Comparison of ENCODE assay signal across 22 cellular contexts in genomic region chr6:138979365-138979764, GRCh38. TPM values are rescaled to one million over a fixed set of nuclear protein-coding genes. Genes with fewer than 3 reads are reported as not detected.
A peak's percentile ranks its signal among the peaks of the same experiment; 100 is the strongest.
DNase-seq lines count a peak whose midpoint lies in the region; ATAC-seq, FAIRE-seq and TF ChIP-seq lines count a peak whose summit lies in the region.
"Had no signal": no experiment of that assay in that cellular context is flagged by ENCODE, and none has a peak within 500 bp of the region (broad histone marks: within the 10 kb centered on the region; RNA-seq: fewer than 3 reads in every experiment).

No MANE protein-coding gene starts in this region.

- H3K36me3 Mint-ChIP-seq in dendritic cell treated with granulocyte-macrophage colony-stimulating factor and Interleukin-4, amounts not matched to agents 40 ng/mL and 50 ng/mL, for 4 days (ENCODE audit: low read depth), result no peaks in the 10 kb centered on the region
- peaks cover 2% of the 10 kb centered on the region for H3K36me3 Mint-ChIP-seq in osteocyte (ENCODE audit: unreplicated experiment)

- TF ChIP-seq CTCF in osteocyte (IDR thresholded peaks at IDR 0.05), result no peak

- H3K4me1 Mint-ChIP-seq in dendritic cell treated with granulocyte-macrophage colony-stimulating factor and Interleukin-4, amounts not matched to agents 40 ng/mL and 50 ng/mL, for 4 days (ENCODE audit: low read depth), result peaks cover 45% of the 10 kb centered on the region
- H3K4me1 Mint-ChIP-seq in osteocyte (ENCODE audit: unreplicated experiment), result peaks cover 28% of the 10 kb centered on the region

- FAIRE-seq in GM18507 (lab: Jason Lieb, UNC) (peak; percentile 47), small intestine (lab: Jason Lieb, UNC) (no peak)
- FAIRE-seq: colon, RCC 7860 had no signal

- H3K4me3 ChIP-seq in small intestine (ENCODE audit: low read depth in 1 of 2, low read length in 2 of 2), result no peak overlapping the region
- H3K4me3 ChIP-seq: heart right ventricle, psoas muscle, SK-N-MC, spleen had no signal

- H3K36me3 ChIP-seq in small intestine (ENCODE audit: control insufficient read depth in 2 of 2, insufficient read depth in 2 of 2, low read length in 2 of 2), result no peaks in the 10 kb centered on the region
- H3K36me3 ChIP-seq: heart right ventricle, spleen had no signal

- H3K9me3 Mint-ChIP-seq in dendritic cell treated with granulocyte-macrophage colony-stimulating factor and Interleukin-4, amounts not matched to agents 40 ng/mL and 50 ng/mL, for 4 days, result no peaks in the 10 kb centered on the region
- H3K9me3 Mint-ChIP-seq in osteocyte (ENCODE audit: unreplicated experiment), result no peaks in the 10 kb centered on the region
- H3K9me3 Mint-ChIP-seq: activated CD8-positive, alpha-beta T cell treated with anti-CD3 and anti-CD28 coated beads for 36 hours; activated naive CD4-positive, alpha-beta T cell treated with anti-CD3 and anti-CD28 coated beads for 36 hours had no signal

- H3K27ac ChIP-seq in small intestine (ENCODE audit: low read depth in 1 of 2, low read length in 1 of 2), result no peak overlapping the region
- H3K27ac ChIP-seq: heart right ventricle, psoas muscle, SK-N-MC had no signal

- ATAC-seq in GM18909 (IDR thresholded peaks at IDR 0.05; ENCODE audit: poor library complexity, unreplicated experiment), result no peak
- ATAC-seq: activated CD4-positive, CD25-positive, alpha-beta regulatory T cell treated with anti-CD3 and anti-CD28 coated beads, Interleukin-2, amount 50 U/mL, for 24 hours; activated CD8-positive, alpha-beta T cell treated with anti-CD3 and anti-CD28 coated beads for 36 hours; heart right ventricle; psoas muscle had no signal

- peak overlapping the region; percentile 54 for H3K27ac Mint-ChIP-seq in dendritic cell treated with granulocyte-macrophage colony-stimulating factor and Interleukin-4, amounts not matched to agents 40 ng/mL and 50 ng/mL, for 4 days
- H3K27ac Mint-ChIP-seq in osteocyte (ENCODE audit: unreplicated experiment), result peak overlapping the region; percentile 23
- H3K27ac Mint-ChIP-seq: activated CD8-positive, alpha-beta T cell treated with anti-CD3 and anti-CD28 coated beads for 36 hours; activated naive CD4-positive, alpha-beta T cell treated with anti-CD3 and anti-CD28 coated beads for 36 hours had no signal

- 89 to 91% (median 90%) methylated on average over 2 of the region's 2 CpGs for WGBS in small intestine, 3 donors

- no peak for DNase-seq in GM18507 (ENCODE audit: extremely low spot score, insufficient read length, low read depth)
- peak; percentile 28 for DNase-seq in NCI-H69 (lab: John Stamatoyannopoulos, UW)
- DNase-seq in osteocyte (ENCODE audit: extremely low spot score, unreplicated experiment), result no peak
- DNase-seq in NCI-H82 (lab: John Stamatoyannopoulos, UW), result no peak
- DNase-seq in small intestine, result no peak
- no peak for DNase-seq in hippocampal formation (lab: John Stamatoyannopoulos, UW)
- DNase-seq: activated CD8-positive, alpha-beta T cell treated with anti-CD3 and anti-CD28 coated beads for 36 hours; activated naive CD4-positive, alpha-beta T cell treated with anti-CD3 and anti-CD28 coated beads for 36 hours; Caco-2; GOT3; heart right ventricle; NCI-H510A; psoas muscle; spleen; stimulated activated CD4-positive, alpha-beta T cell treated with anti-CD3 and anti-CD28 coated beads, Interleukin-4, amount 100 ng/mL, for 24 hours; T-helper 9 cell had no signal

- no peak overlapping the region for H3K4me3 Mint-ChIP-seq in dendritic cell treated with granulocyte-macrophage colony-stimulating factor and Interleukin-4, amounts not matched to agents 40 ng/mL and 50 ng/mL, for 4 days
- no peak overlapping the region for H3K4me3 Mint-ChIP-seq in osteocyte (ENCODE audit: unreplicated experiment)
- H3K4me3 Mint-ChIP-seq: activated CD8-positive, alpha-beta T cell treated with anti-CD3 and anti-CD28 coated beads for 36 hours; activated naive CD4-positive, alpha-beta T cell treated with anti-CD3 and anti-CD28 coated beads for 36 hours had no signal

- intact Hi-C loops in dendritic cell treated with granulocyte-macrophage colony-stimulating factor and Interleukin-4, amounts not matched to agents 40 ng/mL and 50 ng/mL, for 4 days (cut with micrococcal nuclease), result no loop called here

- peaks cover 0 to 5% of the 10 kb centered on the region in 2 donors for H3K4me1 ChIP-seq in small intestine (ENCODE audit: control insufficient read depth in 2 of 2, insufficient read depth in 1 of 2, low read depth in 1 of 2, low read length in 1 of 2)

- H3K27me3 Mint-ChIP-seq in dendritic cell treated with granulocyte-macrophage colony-stimulating factor and Interleukin-4, amounts not matched to agents 40 ng/mL and 50 ng/mL, for 4 days, result no peaks in the 10 kb centered on the region
- no peaks in the 10 kb centered on the region for H3K27me3 Mint-ChIP-seq in osteocyte (ENCODE audit: unreplicated experiment)
- H3K27me3 Mint-ChIP-seq: activated CD8-positive, alpha-beta T cell treated with anti-CD3 and anti-CD28 coated beads for 36 hours had no signal

- no peaks in the 10 kb centered on the region for H3K27me3 ChIP-seq in small intestine (ENCODE audit: control insufficient read depth in 2 of 2, insufficient read depth in 2 of 2, low read length in 2 of 2)
- H3K27me3 ChIP-seq: heart right ventricle, spleen had no signal

- H3K9me3 ChIP-seq in small intestine (ENCODE audit: control insufficient read depth, low read depth), result no peaks in the 10 kb centered on the region
- H3K9me3 ChIP-seq: Caco-2, heart right ventricle, psoas muscle, spleen had no signal

RNA-seq across cellular contexts. Expression of gene REPS1, which starts 8.7 kb away (rescaled TPM):
- 32.2 and 38.0 TPM in 2 replicates for total RNA-seq in osteocyte
- 10 to 100 TPM; 18.7 to 21.9 (median 21.6) TPM for polyA plus RNA-seq in small intestine

RNA-seq across cellular contexts. Expression of gene ABRACL, which starts 49.2 kb away (rescaled TPM):
- 16.9 and 23.0 TPM in 2 replicates for total RNA-seq in osteocyte
- 100 to 1,000 TPM; 106 to 227 (median 178) TPM for polyA plus RNA-seq in small intestine
